In the genomic region with DNA sequence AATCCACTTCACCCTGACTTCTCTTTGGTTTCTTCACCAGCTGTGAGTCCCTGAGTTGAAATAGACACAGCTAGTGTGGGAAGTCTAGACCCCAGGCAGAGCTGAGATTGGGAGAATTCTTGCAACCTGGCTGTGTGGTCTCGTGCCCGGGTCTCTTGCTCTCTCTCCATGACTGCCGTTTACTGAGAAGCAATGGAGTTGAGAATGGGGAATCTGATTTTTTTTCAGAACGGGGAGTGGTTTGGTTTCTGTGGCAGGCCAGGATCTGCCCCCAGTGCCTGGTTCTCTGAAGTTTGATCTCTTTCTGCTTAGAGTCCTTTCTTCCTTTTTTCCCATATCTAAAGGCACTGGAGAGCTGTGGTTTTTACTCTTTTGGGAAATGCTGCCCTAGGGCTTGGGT, we compare ENCODE assay signal across 8 cellular contexts. TPM values are rescaled to one million over a fixed set of nuclear protein-coding genes. Genes with fewer than 3 reads are reported as not detected.
DNase-seq lines count a peak whose midpoint lies in the region; ATAC-seq and TF ChIP-seq lines count a peak whose summit lies in the region.

No MANE protein-coding gene starts in this region.

- H3K27ac ChIP-seq in SJCRH30 (peak overlapping the region; percentile 88), esophagus squamous epithelium (peak overlapping the region; percentile 87 to 98 (median 96))

- WGBS in esophagus squamous epithelium, 2 donors, result 7 to 29% methylated on average over 4 of the region's 4 CpGs

- TF ChIP-seq POLR2A in esophagus squamous epithelium (IDR thresholded peaks at IDR 0.05), result no peak

- in situ Hi-C loops in GM13976 (cut with MboI; ENCODE audit: low sequenced_read_pairs, unreplicated experiment), result loop anchor here (5.0 kb wide), 1 partner anchor 47 kb away; no protein-coding TSS in a partner anchor

- H3K4me1 ChIP-seq in SJCRH30, result peaks cover 10% of the 10 kb centered on the region
- peaks cover 16 to 55% (median 30%) of the 10 kb centered on the region in 3 donors for H3K4me1 ChIP-seq in esophagus squamous epithelium

- no peaks in the 10 kb centered on the region for H3K27me3 ChIP-seq in SJCRH30
- H3K27me3 ChIP-seq in esophagus squamous epithelium, result no peaks in the 10 kb centered on the region

- intact Hi-C loops in esophagus squamous epithelium (cut with DNase I), result loop anchor here (5.0 kb wide), 1 partner anchor 47 kb away; no protein-coding TSS in a partner anchor

- no peak for TF ChIP-seq CTCF in GM13976 (IDR thresholded peaks at IDR 0.05; ENCODE audit: borderline replicate concordance, control extremely low read depth, extremely low read depth, insufficient read depth, missing control alignments)
- no peak for TF ChIP-seq CTCF in esophagus squamous epithelium (IDR thresholded peaks at IDR 0.05)
- no peak for TF ChIP-seq CTCF in retinal pigment epithelial cell (conservative IDR thresholded peaks at IDR 0.05; ENCODE audit: low read depth, low read length)

- no peak for ATAC-seq in GM18520 (IDR thresholded peaks at IDR 0.05; ENCODE audit: unreplicated experiment)

- DNase-seq in GM13976 (ENCODE audit: low spot score) (peak; percentile 44), SJCRH30 (peak; percentile 56 to 76), esophagus squamous epithelium (lab: John Stamatoyannopoulos, UW) (no peak), retinal pigment epithelial cell (ENCODE audit: low read depth) (no peak), cerebellar cortex (ENCODE audit: low spot score) (no peak), COLO829 (ENCODE audit: low spot score) (no peak), NCI-H1092 (lab: John Stamatoyannopoulos, UW) (no peak)

- H3K4me3 ChIP-seq in SJCRH30 (peak overlapping the region; percentile 82), esophagus squamous epithelium (peak overlapping the region; percentile 53 to 99 (median 90)), retinal pigment epithelial cell (ENCODE audit: low read length) (peak overlapping the region; percentile 77)

- H3K9me3 ChIP-seq in SJCRH30 (replicated peaks) (no peaks in the 10 kb centered on the region), esophagus squamous epithelium (no peaks in the 10 kb centered on the region)

- H3K36me3 ChIP-seq in SJCRH30, result no peaks in the 10 kb centered on the region
- H3K36me3 ChIP-seq in esophagus squamous epithelium, result peaks cover 0 to 37% (median 6%) of the 10 kb centered on the region in 3 donors

RNA-seq across cellular contexts. Expression of gene SIDT2, which starts 1.5 kb away (rescaled TPM):
- 13.7 and 15.0 TPM in 2 replicates for total RNA-seq in SJCRH30 (2014; rRNA removed; shearing (Covaris generic))
- total RNA-seq in esophagus squamous epithelium, result 10 to 100 TPM in 2 of 4 donors, 1 to 10 TPM in 2; 6.9 to 20.0 (median 9.4) TPM

RNA-seq across cellular contexts. Expression of gene TAGLN, which starts 19.1 kb away (rescaled TPM):
- 3.7 and 4.2 TPM in 2 replicates for total RNA-seq in SJCRH30 (2014; rRNA removed; shearing (Covaris generic))
- 1,000 to 10,000 TPM in 1 of 4 donors, 100 to 1,000 TPM in 2, 10 to 100 TPM in 1; 64.8 to 1,356 (median 373) TPM for total RNA-seq in esophagus squamous epithelium

RNA-seq across cellular contexts. Expression of gene PAFAH1B2, which starts 35.9 kb away (rescaled TPM):
- 70.2 and 72.8 TPM in 2 replicates for total RNA-seq in SJCRH30 (2014; rRNA removed; shearing (Covaris generic))
- 10 to 100 TPM; 33.2 to 64.0 (median 48.5) TPM for total RNA-seq in esophagus squamous epithelium

RNA-seq across cellular contexts. Expression of gene PCSK7, which starts 51.9 kb away (rescaled TPM):
- total RNA-seq in SJCRH30 (2014; rRNA removed; shearing (Covaris generic)), result 9.9 and 12.6 TPM in 2 replicates
- total RNA-seq in esophagus squamous epithelium, result 10 to 100 TPM; 28.7 to 53.3 (median 45.0) TPM

RNA-seq across cellular contexts. Expression of gene RNF214, which starts 52.5 kb away (rescaled TPM):
- 9.5 and 12.4 TPM in 2 replicates for total RNA-seq in SJCRH30 (2014; rRNA removed; shearing (Covaris generic))
- total RNA-seq in esophagus squamous epithelium, result 10 to 100 TPM in 1 of 4 donors, 1 to 10 TPM in 3; 5.0 to 10.5 (median 5.6) TPM

Comparison
In these comparisons a context has a peak if more than half of its experiments do, and no peak if none do; other contexts are left out.
1. DNase-seq: peak in GM13976 (single experiment) and SJCRH30 (2 of 2); none in esophagus squamous epithelium (single experiment), retinal pigment epithelial cell (single experiment), cerebellar cortex (single experiment), COLO829 (single experiment) and NCI-H1092 (single experiment).
2. RNA of gene TAGLN, which starts 19.1 kb away (total RNA-seq): 64.8 to 1,356 TPM in esophagus squamous epithelium; 3.7 to 4.2 TPM in SJCRH30; every median in the first group is over 10 times any median in the second.
3. Peak in every context shown above with its lines, with median percentiles within 50 percentile points of each other: H3K4me3 ChIP-seq.